9 cellular contexts compared by ENCODE assay signal in the genomic region with DNA sequence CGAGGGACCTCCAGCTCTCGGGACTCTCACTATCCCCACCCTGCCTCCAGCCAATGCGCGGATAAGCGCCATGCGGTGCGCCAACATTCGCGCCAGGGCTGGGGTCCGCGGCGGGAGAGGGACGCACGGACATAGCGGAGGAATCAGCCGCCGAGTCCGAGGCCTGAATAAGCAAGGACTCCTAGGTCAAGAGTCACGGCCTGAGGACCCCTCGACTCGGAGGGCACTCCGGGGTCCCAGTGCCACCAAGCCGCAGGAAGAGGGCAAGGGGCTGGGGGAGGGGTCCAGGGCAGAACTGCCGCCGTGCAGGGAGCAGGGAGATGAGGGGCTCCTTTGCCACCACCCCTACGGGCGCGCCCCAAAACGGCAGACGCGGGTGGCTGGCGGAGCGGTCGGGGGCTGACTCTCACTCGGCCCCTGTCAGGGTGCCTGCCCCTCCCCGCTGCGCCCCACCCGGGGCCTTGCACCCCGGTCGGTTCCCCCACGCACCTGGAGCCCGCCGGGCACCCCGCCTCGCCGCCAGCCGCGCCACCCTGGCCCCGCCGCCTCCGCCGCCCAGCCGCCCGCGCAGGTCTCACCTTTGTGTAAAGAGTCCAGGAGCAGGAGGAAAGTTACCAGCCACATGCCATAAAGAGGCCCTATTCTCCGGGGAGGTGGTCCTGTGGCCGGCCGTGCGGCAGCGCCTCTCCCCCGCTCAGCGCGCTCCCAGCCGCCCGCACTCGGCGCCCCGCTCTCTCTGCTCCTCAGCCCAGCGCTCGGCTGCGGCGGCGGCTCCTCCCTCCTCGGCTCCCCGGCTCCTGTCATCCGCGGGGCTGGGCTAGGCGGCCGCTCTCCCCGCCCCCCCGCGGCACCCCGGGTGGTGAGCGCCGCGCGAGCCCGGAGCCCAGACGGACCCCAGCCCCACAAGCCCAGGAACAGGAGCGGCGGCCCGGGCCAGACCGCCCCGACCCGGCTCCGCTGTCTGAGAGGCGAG. TPM values are rescaled to one million over a fixed set of nuclear protein-coding genes. Genes with fewer than 3 reads are reported as not detected.
DNase-seq lines count a peak whose midpoint lies in the region; ATAC-seq, FAIRE-seq and TF ChIP-seq lines count a peak whose summit lies in the region.
"Had no signal": no experiment of that assay in that cellular context is flagged by ENCODE, and none has a peak within 500 bp of the region (broad histone marks: within the 10 kb centered on the region; RNA-seq: fewer than 3 reads in every experiment).

Gene DSCAML1 (minus strand): TSS at position 761 of the 973 bp plus-strand sequence. CDS start 137 bp downstream, at position 624.

- H3K36me3 Mint-ChIP-seq in activated CD4-positive, alpha-beta T cell treated with anti-CD3 and anti-CD28 coated beads, Interleukin-2, amount 10 ng/mL, durations not matched to agents 24 days and 14 days (ENCODE audit: low read depth) = no peaks in the 10 kb centered on the region

- no peak for TF ChIP-seq EP300 in esophagus muscularis mucosa (IDR thresholded peaks at IDR 0.05)

- peak; percentile 52 for DNase-seq in GM19239 (ENCODE audit: insufficient read length, low spot score)
- peak; percentile 80 for DNase-seq in activated CD4-positive, alpha-beta T cell treated with anti-CD3 and anti-CD28 coated beads, Interleukin-2, amount 10 ng/mL, durations not matched to agents 24 days and 14 days
- no peak for DNase-seq in esophagus muscularis mucosa (ENCODE audit: extremely low spot score)
- DNase-seq in occipital lobe (lab: John Stamatoyannopoulos, UW) = peak; percentile 40
- DNase-seq in middle frontal gyrus (ENCODE audit: extremely low spot score, low spot score) = no peak
- no peak for DNase-seq in HAP-1 (ENCODE audit: low spot score in 2 of 2)
- DNase-seq in cerebellar nuclear complex (lab: John Stamatoyannopoulos, UW) = no peak

- ATAC-seq in HG03045 (IDR thresholded peaks at IDR 0.05; ENCODE audit: unreplicated experiment) = no peak

- H3K27ac Mint-ChIP-seq in activated CD4-positive, alpha-beta T cell treated with anti-CD3 and anti-CD28 coated beads, Interleukin-2, amount 10 ng/mL, durations not matched to agents 24 days and 14 days = no peak within 1 kb of the TSS

- 0% methylated on average over 12 of the region's 97 CpGs for WGBS in esophagus muscularis mucosa

- TF ChIP-seq POLR2A in esophagus muscularis mucosa (IDR thresholded peaks at IDR 0.05; ENCODE audit: low read depth) = no peak

- peak within 1 kb of the TSS; percentile 47 for H3K4me3 Mint-ChIP-seq in activated CD4-positive, alpha-beta T cell treated with anti-CD3 and anti-CD28 coated beads, Interleukin-2, amount 10 ng/mL, durations not matched to agents 24 days and 14 days

- peaks cover 0 to 76% (median 33%) of the 10 kb centered on the region in 4 donors for H3K27me3 ChIP-seq in esophagus muscularis mucosa
- H3K27me3 ChIP-seq in HAP-1 (ENCODE audit: low read depth) = peaks cover 60% of the 10 kb centered on the region

- no peak within 1 kb of the TSS for H3K27ac ChIP-seq in esophagus muscularis mucosa (replicated peaks in 1 of 4)

- peaks cover 17 to 28% (median 26%) of the 10 kb centered on the region in 4 donors for H3K4me1 ChIP-seq in esophagus muscularis mucosa
- no peaks in the 10 kb centered on the region for H3K4me1 ChIP-seq in HAP-1

- H3K9me3 ChIP-seq in esophagus muscularis mucosa (no peaks in the 10 kb centered on the region), HAP-1 (no peaks in the 10 kb centered on the region)

- H3K4me1 Mint-ChIP-seq in activated CD4-positive, alpha-beta T cell treated with anti-CD3 and anti-CD28 coated beads, Interleukin-2, amount 10 ng/mL, durations not matched to agents 24 days and 14 days = peaks cover 3% of the 10 kb centered on the region

- no peak for TF ChIP-seq CTCF in esophagus muscularis mucosa (IDR thresholded peaks at IDR 0.05)

- H3K36me3 ChIP-seq in esophagus muscularis mucosa (no peaks in the 10 kb centered on the region), HAP-1 (replicated peaks) (no peaks in the 10 kb centered on the region)

- H3K9me3 Mint-ChIP-seq in activated CD4-positive, alpha-beta T cell treated with anti-CD3 and anti-CD28 coated beads, Interleukin-2, amount 10 ng/mL, durations not matched to agents 24 days and 14 days = no peaks in the 10 kb centered on the region

- FAIRE-seq in GM19239 (lab: Jason Lieb, UNC) = no peak
- FAIRE-seq: colon had no signal

- H3K27me3 Mint-ChIP-seq in activated CD4-positive, alpha-beta T cell treated with anti-CD3 and anti-CD28 coated beads, Interleukin-2, amount 10 ng/mL, durations not matched to agents 24 days and 14 days = peaks cover 69% of the 10 kb centered on the region

- intact Hi-C loops in activated CD4-positive, alpha-beta T cell treated with anti-CD3 and anti-CD28 coated beads, Interleukin-2, amount 10 ng/mL, durations not matched to agents 24 days and 14 days (cut with micrococcal nuclease) = no loop called here
- intact Hi-C loops in esophagus muscularis mucosa (cut with DNase I) = no loop called here

- in situ Hi-C loops in HAP-1 (cut with MboI; ENCODE audit: low sequenced_read_pairs) = no loop called here

- H3K4me3 ChIP-seq in esophagus muscularis mucosa (peak within 1 kb of the TSS; percentile 42 to 55 (median 45)), HAP-1 (no peak within 1 kb of the TSS)

RNA-seq across cellular contexts. Expression of gene DSCAML1, which starts in this region (rescaled TPM):
- 0.02 TPM in 1 of 2 replicates, not detected in the other for total RNA-seq in activated CD4-positive, alpha-beta T cell treated with anti-CD3 and anti-CD28 coated beads, Interleukin-2, amount 10 ng/mL, durations not matched to agents 24 days and 14 days
- total RNA-seq in esophagus muscularis mucosa (1 to 10 TPM in 2 of 4 donors, under 1 TPM in 2; 0.50 to 5.8 (median 1.2) TPM), occipital lobe (7.6 TPM)

Comparison
In these comparisons a context has a peak if more than half of its experiments do, and no peak if none do; other contexts are left out.
1. Peak in DNase-seq in activated CD4-positive, alpha-beta T cell treated with anti-CD3 and anti-CD28 coated beads, Interleukin-2, amount 10 ng/mL, durations not matched to agents 24 days and 14 days; RNA of the gene not detected or under 1 TPM.
2. DNase-seq: peak in GM19239 (single experiment) and occipital lobe (single experiment); none in esophagus muscularis mucosa (single experiment), middle frontal gyrus (single experiment), HAP-1 (0 of 2) and cerebellar nuclear complex (0 of 2).